Comparison of ENCODE assay signal across 1 cellular context in the genomic region with DNA sequence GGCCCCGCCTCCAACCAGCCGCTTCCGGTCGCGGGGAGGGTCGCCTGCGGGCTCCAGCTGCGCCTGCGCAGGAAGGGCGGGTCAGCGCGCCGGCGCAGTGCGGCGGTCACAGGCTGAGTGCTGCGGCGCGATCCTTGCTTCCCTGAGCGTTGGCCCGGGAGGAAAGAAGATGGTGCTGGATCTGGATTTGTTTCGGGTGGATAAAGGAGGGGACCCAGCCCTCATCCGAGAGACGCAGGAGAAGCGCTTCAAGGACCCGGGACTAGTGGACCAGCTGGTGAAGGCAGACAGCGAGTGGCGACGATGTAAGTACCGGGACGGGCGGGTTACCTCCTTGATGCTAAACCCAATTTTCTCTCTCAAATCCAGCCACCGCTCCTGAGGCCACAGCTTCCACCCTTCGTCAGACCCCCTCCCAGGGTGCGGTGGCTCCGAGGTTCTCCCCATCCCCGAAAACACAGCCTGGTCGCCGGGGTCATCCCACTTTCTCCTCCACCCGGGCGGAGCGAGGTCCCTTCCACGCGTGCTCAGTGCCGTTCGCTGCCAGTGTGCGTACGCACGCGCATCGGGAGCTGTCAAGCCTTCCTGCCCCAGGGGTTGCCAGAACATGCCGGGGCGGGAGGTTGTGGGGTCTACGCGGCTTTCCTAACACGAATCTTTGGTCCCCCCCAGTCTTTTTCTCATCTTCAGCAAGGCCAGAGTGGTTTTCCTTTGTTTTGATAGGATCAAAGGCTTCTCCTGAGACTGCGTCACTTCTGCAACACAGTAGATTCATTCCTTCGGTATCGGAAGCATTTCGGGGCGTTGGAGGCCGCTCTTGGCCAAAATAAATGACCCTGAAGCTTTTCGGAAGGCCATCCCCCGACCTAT.
TF ChIP-seq lines count a peak whose summit lies in the region.

A gene with protein sequence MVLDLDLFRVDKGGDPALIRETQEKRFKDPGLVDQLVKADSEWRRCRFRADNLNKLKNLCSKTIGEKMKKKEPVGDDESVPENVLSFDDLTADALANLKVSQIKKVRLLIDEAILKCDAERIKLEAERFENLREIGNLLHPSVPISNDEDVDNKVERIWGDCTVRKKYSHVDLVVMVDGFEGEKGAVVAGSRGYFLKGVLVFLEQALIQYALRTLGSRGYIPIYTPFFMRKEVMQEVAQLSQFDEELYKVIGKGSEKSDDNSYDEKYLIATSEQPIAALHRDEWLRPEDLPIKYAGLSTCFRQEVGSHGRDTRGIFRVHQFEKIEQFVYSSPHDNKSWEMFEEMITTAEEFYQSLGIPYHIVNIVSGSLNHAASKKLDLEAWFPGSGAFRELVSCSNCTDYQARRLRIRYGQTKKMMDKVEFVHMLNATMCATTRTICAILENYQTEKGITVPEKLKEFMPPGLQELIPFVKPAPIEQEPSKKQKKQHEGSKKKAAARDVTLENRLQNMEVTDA (plus strand): TSS at position 95 of the 870 bp plus-strand sequence. CDS start 75 bp downstream, at position 170.

TF ChIP-seq in GM12878, 131 proteins besides CTCF, POLR2A, EP300 and RAD21 (continued from another document and continues in another):
- TF ChIP-seq, protein P1, sequence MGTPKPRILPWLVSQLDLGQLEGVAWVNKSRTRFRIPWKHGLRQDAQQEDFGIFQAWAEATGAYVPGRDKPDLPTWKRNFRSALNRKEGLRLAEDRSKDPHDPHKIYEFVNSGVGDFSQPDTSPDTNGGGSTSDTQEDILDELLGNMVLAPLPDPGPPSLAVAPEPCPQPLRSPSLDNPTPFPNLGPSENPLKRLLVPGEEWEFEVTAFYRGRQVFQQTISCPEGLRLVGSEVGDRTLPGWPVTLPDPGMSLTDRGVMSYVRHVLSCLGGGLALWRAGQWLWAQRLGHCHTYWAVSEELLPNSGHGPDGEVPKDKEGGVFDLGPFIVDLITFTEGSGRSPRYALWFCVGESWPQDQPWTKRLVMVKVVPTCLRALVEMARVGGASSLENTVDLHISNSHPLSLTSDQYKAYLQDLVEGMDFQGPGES (IDR thresholded peaks at IDR 0.05): no peak
- TF ChIP-seq POLR2AphosphoS2 (IDR thresholded peaks at IDR 0.05; ENCODE audit: low read depth, low read length) (peak; percentile 83), POLR2AphosphoS5 (IDR thresholded peaks at IDR 0.05; ENCODE audit: low read length) (peak; percentile 55; the same call in 1 of the 2 replicates), SIN3A (IDR thresholded peaks at IDR 0.05; ENCODE audit: low read depth, low read length) (peak; percentile 91), IKZF1 (conservative IDR thresholded peaks at IDR 0.05) (peak; percentile 93), EZH2 (IDR thresholded peaks at IDR 0.05; ENCODE audit: borderline replicate concordance, control insufficient read depth, low read depth, low read length) (no peak), TCF3 (IDR thresholded peaks at IDR 0.05; ENCODE audit: borderline replicate concordance, insufficient read depth, low read depth, low read length) (no peak), SREBF1 (IDR thresholded peaks at IDR 0.05; ENCODE audit: low read length) (no peak), ATF7 (IDR thresholded peaks at IDR 0.05; ENCODE audit: low read depth) (0 out of 2 replicates have a peak, but pooled peaks have one; percentile 38), NBN (IDR thresholded peaks at IDR 0.05) (peak; percentile 81), CHD4 (IDR thresholded peaks at IDR 0.05) (no peak), PML (IDR thresholded peaks at IDR 0.05; ENCODE audit: low read length) (peak; percentile 80; the same call in 1 of the 2 replicates), NR2F1 (conservative IDR thresholded peaks at IDR 0.05) (peak; percentile 47), BACH1 (IDR thresholded peaks at IDR 0.05; ENCODE audit: borderline replicate concordance) (peak; percentile 16; the same call in 1 of the 2 replicates), BHLHE40 (IDR thresholded peaks at IDR 0.05; ENCODE audit: borderline replicate concordance in 1 of 2, low read depth in 2 of 2, low read length in 1 of 2) (peak in 1 of 2 experiments; percentile 47; a peak in 1 of 4 replicates), SUZ12 (IDR thresholded peaks at IDR 0.05; ENCODE audit: unreplicated experiment) (no peak), MTA3 (IDR thresholded peaks at IDR 0.05; ENCODE audit: borderline replicate concordance, low read length) (no peak), ZBED1 (IDR thresholded peaks at IDR 0.05; ENCODE audit: borderline replicate concordance) (no peak), IKZF2 (IDR thresholded peaks at IDR 0.05) (peak in 1 of 2 experiments; percentile 41; a peak in 1 of 4 replicates), SMAD5 (IDR thresholded peaks at IDR 0.05; ENCODE audit: low read depth) (peak; percentile 67; the same call in 1 of the 2 replicates), CBFB (IDR thresholded peaks at IDR 0.05; ENCODE audit: low read depth) (no peak; the same call in 1 of the 2 replicates), ETV6 (conservative IDR thresholded peaks at IDR 0.05 in 1 of 2, IDR thresholded peaks at IDR 0.05 in 1 of 2; ENCODE audit: borderline replicate concordance in 1 of 2, low read depth in 1 of 2) (no peak), SRF (IDR thresholded peaks at IDR 0.05; ENCODE audit: low read depth in 2 of 2, low read length in 2 of 2) (0 out of 4 replicates have a peak, but pooled peaks of 1 of the 2 experiments have one; percentile 49), LARP7 (IDR thresholded peaks at IDR 0.05) (peak; percentile 72), MXI1 (IDR thresholded peaks at IDR 0.05; ENCODE audit: low read depth, low read length) (peak; percentile 80), SPI1 (IDR thresholded peaks at IDR 0.05; ENCODE audit: borderline replicate concordance, insufficient read depth, low read depth, low read length) (no peak), CHD1 (IDR thresholded peaks at IDR 0.05; ENCODE audit: low read depth, low read length) (peak; percentile 81), MYB (IDR thresholded peaks at IDR 0.05; ENCODE audit: borderline replicate concordance, low read depth, low read length) (peak; percentile 20; the same call in 1 of the 2 replicates), CBX5 (IDR thresholded peaks at IDR 0.05; ENCODE audit: low read depth) (no peak), RELA (IDR thresholded peaks at IDR 0.05; ENCODE audit: borderline replicate concordance, partially characterized antibody) (no peak), KLF5 (IDR thresholded peaks at IDR 0.05; ENCODE audit: partially characterized antibody) (peak; percentile 69), YY1 (IDR thresholded peaks at IDR 0.05; ENCODE audit: low read depth, low read length) (0 out of 2 replicates have a peak, but pooled peaks have one; percentile 7), CREM (IDR thresholded peaks at IDR 0.05; ENCODE audit: low read depth) (no peak), NRF1 (conservative IDR thresholded peaks at IDR 0.05; ENCODE audit: low read depth, low read length) (peak; percentile 97)
- TF ChIP-seq, protein P2, sequence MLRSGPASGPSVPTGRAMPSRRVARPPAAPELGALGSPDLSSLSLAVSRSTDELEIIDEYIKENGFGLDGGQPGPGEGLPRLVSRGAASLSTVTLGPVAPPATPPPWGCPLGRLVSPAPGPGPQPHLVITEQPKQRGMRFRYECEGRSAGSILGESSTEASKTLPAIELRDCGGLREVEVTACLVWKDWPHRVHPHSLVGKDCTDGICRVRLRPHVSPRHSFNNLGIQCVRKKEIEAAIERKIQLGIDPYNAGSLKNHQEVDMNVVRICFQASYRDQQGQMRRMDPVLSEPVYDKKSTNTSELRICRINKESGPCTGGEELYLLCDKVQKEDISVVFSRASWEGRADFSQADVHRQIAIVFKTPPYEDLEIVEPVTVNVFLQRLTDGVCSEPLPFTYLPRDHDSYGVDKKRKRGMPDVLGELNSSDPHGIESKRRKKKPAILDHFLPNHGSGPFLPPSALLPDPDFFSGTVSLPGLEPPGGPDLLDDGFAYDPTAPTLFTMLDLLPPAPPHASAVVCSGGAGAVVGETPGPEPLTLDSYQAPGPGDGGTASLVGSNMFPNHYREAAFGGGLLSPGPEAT (IDR thresholded peaks at IDR 0.05; ENCODE audit: low read depth): peak; percentile 30; the same call in 1 of the 2 replicates
- TF ChIP-seq, protein P3, sequence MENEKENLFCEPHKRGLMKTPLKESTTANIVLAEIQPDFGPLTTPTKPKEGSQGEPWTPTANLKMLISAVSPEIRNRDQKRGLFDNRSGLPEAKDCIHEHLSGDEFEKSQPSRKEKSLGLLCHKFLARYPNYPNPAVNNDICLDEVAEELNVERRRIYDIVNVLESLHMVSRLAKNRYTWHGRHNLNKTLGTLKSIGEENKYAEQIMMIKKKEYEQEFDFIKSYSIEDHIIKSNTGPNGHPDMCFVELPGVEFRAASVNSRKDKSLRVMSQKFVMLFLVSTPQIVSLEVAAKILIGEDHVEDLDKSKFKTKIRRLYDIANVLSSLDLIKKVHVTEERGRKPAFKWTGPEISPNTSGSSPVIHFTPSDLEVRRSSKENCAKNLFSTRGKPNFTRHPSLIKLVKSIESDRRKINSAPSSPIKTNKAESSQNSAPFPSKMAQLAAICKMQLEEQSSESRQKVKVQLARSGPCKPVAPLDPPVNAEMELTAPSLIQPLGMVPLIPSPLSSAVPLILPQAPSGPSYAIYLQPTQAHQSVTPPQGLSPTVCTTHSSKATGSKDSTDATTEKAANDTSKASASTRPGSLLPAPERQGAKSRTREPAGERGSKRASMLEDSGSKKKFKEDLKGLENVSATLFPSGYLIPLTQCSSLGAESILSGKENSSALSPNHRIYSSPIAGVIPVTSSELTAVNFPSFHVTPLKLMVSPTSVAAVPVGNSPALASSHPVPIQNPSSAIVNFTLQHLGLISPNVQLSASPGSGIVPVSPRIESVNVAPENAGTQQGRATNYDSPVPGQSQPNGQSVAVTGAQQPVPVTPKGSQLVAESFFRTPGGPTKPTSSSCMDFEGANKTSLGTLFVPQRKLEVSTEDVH (IDR thresholded peaks at IDR 0.05; ENCODE audit: low read depth, partially characterized antibody): no peak
- TF ChIP-seq, protein P4, sequence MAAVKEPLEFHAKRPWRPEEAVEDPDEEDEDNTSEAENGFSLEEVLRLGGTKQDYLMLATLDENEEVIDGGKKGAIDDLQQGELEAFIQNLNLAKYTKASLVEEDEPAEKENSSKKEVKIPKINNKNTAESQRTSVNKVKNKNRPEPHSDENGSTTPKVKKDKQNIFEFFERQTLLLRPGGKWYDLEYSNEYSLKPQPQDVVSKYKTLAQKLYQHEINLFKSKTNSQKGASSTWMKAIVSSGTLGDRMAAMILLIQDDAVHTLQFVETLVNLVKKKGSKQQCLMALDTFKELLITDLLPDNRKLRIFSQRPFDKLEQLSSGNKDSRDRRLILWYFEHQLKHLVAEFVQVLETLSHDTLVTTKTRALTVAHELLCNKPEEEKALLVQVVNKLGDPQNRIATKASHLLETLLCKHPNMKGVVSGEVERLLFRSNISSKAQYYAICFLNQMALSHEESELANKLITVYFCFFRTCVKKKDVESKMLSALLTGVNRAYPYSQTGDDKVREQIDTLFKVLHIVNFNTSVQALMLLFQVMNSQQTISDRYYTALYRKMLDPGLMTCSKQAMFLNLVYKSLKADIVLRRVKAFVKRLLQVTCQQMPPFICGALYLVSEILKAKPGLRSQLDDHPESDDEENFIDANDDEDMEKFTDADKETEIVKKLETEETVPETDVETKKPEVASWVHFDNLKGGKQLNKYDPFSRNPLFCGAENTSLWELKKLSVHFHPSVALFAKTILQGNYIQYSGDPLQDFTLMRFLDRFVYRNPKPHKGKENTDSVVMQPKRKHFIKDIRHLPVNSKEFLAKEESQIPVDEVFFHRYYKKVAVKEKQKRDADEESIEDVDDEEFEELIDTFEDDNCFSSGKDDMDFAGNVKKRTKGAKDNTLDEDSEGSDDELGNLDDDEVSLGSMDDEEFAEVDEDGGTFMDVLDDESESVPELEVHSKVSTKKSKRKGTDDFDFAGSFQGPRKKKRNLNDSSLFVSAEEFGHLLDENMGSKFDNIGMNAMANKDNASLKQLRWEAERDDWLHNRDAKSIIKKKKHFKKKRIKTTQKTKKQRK (IDR thresholded peaks at IDR 0.05; ENCODE audit: low read depth, low read length): no peak
- TF ChIP-seq, protein P5, sequence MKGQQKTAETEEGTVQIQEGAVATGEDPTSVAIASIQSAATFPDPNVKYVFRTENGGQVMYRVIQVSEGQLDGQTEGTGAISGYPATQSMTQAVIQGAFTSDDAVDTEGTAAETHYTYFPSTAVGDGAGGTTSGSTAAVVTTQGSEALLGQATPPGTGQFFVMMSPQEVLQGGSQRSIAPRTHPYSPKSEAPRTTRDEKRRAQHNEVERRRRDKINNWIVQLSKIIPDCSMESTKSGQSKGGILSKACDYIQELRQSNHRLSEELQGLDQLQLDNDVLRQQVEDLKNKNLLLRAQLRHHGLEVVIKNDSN (IDR thresholded peaks at IDR 0.05; ENCODE audit: borderline replicate concordance, extremely low read length, insufficient read depth, low read depth, low read length): no peak
- TF ChIP-seq, protein P6, sequence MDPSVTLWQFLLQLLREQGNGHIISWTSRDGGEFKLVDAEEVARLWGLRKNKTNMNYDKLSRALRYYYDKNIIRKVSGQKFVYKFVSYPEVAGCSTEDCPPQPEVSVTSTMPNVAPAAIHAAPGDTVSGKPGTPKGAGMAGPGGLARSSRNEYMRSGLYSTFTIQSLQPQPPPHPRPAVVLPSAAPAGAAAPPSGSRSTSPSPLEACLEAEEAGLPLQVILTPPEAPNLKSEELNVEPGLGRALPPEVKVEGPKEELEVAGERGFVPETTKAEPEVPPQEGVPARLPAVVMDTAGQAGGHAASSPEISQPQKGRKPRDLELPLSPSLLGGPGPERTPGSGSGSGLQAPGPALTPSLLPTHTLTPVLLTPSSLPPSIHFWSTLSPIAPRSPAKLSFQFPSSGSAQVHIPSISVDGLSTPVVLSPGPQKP (IDR thresholded peaks at IDR 0.05; ENCODE audit: low read depth, low read length): peak; percentile 81; the same call in 1 of the 2 replicates
- TF ChIP-seq, protein P7, sequence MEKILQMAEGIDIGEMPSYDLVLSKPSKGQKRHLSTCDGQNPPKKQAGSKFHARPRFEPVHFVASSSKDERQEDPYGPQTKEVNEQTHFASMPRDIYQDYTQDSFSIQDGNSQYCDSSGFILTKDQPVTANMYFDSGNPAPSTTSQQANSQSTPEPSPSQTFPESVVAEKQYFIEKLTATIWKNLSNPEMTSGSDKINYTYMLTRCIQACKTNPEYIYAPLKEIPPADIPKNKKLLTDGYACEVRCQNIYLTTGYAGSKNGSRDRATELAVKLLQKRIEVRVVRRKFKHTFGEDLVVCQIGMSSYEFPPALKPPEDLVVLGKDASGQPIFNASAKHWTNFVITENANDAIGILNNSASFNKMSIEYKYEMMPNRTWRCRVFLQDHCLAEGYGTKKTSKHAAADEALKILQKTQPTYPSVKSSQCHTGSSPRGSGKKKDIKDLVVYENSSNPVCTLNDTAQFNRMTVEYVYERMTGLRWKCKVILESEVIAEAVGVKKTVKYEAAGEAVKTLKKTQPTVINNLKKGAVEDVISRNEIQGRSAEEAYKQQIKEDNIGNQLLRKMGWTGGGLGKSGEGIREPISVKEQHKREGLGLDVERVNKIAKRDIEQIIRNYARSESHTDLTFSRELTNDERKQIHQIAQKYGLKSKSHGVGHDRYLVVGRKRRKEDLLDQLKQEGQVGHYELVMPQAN (conservative IDR thresholded peaks at IDR 0.05): peak; percentile 64; the same call in 1 of the 2 replicates
- TF ChIP-seq, protein P8, sequence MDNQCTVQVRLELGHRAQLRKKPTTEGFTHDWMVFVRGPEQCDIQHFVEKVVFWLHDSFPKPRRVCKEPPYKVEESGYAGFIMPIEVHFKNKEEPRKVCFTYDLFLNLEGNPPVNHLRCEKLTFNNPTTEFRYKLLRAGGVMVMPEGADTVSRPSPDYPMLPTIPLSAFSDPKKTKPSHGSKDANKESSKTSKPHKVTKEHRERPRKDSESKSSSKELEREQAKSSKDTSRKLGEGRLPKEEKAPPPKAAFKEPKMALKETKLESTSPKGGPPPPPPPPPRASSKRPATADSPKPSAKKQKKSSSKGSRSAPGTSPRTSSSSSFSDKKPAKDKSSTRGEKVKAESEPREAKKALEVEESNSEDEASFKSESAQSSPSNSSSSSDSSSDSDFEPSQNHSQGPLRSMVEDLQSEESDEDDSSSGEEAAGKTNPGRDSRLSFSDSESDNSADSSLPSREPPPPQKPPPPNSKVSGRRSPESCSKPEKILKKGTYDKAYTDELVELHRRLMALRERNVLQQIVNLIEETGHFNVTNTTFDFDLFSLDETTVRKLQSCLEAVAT (IDR thresholded peaks at IDR 0.05): peak; percentile 28; the same call in 1 of the 2 replicates
